Comparison of ENCODE assay signal across 11 cellular contexts in the genomic region with DNA sequence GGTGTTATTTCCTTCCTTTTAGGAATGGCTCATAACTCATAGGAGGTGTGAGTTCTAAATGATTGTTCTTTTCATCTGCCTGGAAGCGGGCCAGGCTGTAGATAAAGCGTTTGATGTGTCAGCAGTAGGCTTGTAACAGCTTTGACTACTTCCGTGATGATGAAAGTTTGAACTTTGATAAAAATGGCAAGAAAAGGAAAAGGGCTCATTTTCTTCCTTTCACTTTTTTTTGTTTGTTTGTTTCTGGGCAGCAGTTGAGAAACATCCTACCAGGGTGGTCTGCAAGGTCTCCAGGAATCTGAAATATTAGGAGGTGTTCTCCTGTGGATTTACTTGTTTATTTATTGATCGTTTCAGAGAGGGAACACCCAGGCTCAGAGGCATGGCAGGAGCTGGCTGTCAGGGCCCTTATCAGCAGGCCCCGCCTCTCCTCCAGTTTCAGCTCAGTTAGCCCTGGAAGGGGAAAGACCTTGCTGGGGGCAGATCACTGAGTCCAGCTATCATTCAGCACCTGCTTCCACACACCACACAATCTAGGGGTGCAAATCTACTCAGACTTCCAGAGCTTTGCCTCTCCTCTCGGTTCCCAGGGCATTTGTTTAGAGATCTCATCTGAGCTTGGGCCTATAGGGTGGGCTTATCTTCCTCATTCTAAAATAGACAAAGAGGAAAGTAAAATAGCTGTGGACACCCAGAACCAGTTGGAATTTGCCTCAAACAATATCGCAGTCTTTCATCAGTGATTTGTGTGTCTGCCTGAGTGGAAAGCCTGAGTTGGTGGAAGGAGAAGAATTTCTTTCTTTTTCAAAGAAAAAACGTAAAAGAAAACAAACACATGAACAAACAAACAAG.
DNase-seq lines count a peak whose midpoint lies in the region; ATAC-seq and TF ChIP-seq lines count a peak whose summit lies in the region.
"Had no signal": no experiment of that assay in that cellular context is flagged by ENCODE, and none has a peak within 500 bp of the region (broad histone marks: within the 10 kb centered on the region; RNA-seq: fewer than 3 reads in every experiment).

No MANE protein-coding gene starts in this region.

- H3K4me1 ChIP-seq in colonic mucosa: no peaks in the 10 kb centered on the region

- H3K27ac ChIP-seq in colonic mucosa: peak overlapping the region; percentile 48

- no peaks in the 10 kb centered on the region for H3K36me3 ChIP-seq in colonic mucosa

- peak; percentile 62 for DNase-seq in COLO668 (lab: John Stamatoyannopoulos, UW; ENCODE audit: unreplicated experiment)
- peak; percentile 89 for DNase-seq in LoVo (ENCODE audit: low spot score)
- peak; percentile 90 for DNase-seq in colonic mucosa
- DNase-seq in lung microvascular endothelial cell (ENCODE audit: low read depth in 2 of 2): peak; percentile 83 to 96
- no peak for DNase-seq in AG20443 (ENCODE audit: low spot score)
- no peak for DNase-seq in effector CD8-positive, alpha-beta T cell (lab: John Stamatoyannopoulos, UW)
- DNase-seq: CD4-positive, alpha-beta T cell; mammary epithelial cell; stimulated activated CD4-positive, alpha-beta T cell treated with anti-CD3 and anti-CD28 coated beads, Interleukin-2, amount 100 ng/mL, for 24 hours had no signal

- peak overlapping the region in 1 of 2 donors; percentile 38 for H3K9ac ChIP-seq in colonic mucosa (ENCODE audit: low read depth in 2 of 2, low read length in 2 of 2)

- H3K4me3 ChIP-seq in colonic mucosa: no peak overlapping the region

- H3K9me3 ChIP-seq in colonic mucosa: no peaks in the 10 kb centered on the region

- H3K27me3 ChIP-seq in colonic mucosa: no peaks in the 10 kb centered on the region

- ATAC-seq in HG03442 (IDR thresholded peaks at IDR 0.05; ENCODE audit: unreplicated experiment) (no peak), HG03521 (IDR thresholded peaks at IDR 0.05; ENCODE audit: unreplicated experiment) (no peak)

- intact Hi-C loops in colonic mucosa (cut with DNase I): no loop called here

- no peak for TF ChIP-seq CTCF in colonic mucosa (IDR thresholded peaks at IDR 0.05)

Comparison
In these comparisons a context has a peak if more than half of its experiments do, and no peak if none do; other contexts are left out.
1. DNase-seq: peak in COLO668 (single experiment), LoVo (single experiment), colonic mucosa (single experiment) and lung microvascular endothelial cell (2 of 2); none in AG20443 (single experiment) and effector CD8-positive, alpha-beta T cell (single experiment).